12 cellular contexts compared by ENCODE assay signal in the genomic region with DNA sequence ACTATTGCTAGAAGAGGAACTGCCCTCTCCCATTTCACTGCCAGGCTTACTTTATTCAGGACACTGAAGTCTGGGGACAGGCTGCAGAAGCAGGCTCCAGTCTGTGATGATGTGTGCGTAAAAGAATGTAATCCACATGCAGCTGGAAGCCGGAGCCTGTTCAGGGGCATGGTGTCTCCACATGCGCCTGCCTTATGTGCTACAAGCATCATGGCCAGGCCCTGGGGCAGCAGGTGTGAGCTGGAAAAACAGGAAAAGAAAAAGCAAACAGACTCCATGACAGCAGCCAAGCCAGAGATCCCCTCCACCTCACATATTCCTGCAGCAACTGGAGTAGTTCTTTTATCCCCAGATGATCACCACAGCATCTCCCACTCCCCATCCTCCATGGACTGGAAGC. TPM values are rescaled to one million over a fixed set of nuclear protein-coding genes. Genes with fewer than 3 reads are reported as not detected.
DNase-seq lines count a peak whose midpoint lies in the region; ATAC-seq, FAIRE-seq and TF ChIP-seq lines count a peak whose summit lies in the region.
"Had no signal": no experiment of that assay in that cellular context is flagged by ENCODE, and none has a peak within 500 bp of the region (broad histone marks: within the 10 kb centered on the region; RNA-seq: fewer than 3 reads in every experiment).

No MANE protein-coding gene starts in this region.

- H3K36me3 ChIP-seq in MG63 (no peaks in the 10 kb centered on the region), bronchial epithelial cell (ENCODE audit: control insufficient read depth, insufficient read depth, low read length) (peaks cover 4% of the 10 kb centered on the region), left lung (no peaks in the 10 kb centered on the region)

- FAIRE-seq in bronchial epithelial cell (lab: Jason Lieb, UNC): peak; percentile 18

- H3K27me3 ChIP-seq in MG63 (no peaks in the 10 kb centered on the region), bronchial epithelial cell (ENCODE audit: control insufficient read depth, insufficient read depth, low read length) (no peaks in the 10 kb centered on the region), left lung (no peaks in the 10 kb centered on the region)

- H3K9me3 ChIP-seq in MG63 (no peaks in the 10 kb centered on the region), left lung (no peaks in the 10 kb centered on the region)

- peak; percentile 85 for DNase-seq in AG08396 (ENCODE audit: low spot score)
- DNase-seq in MG63: peak; percentile 82
- DNase-seq in bronchial epithelial cell (ENCODE audit: low read depth): peak; percentile 86
- no peak for DNase-seq in left lung
- DNase-seq in stimulated activated naive CD8-positive, alpha-beta T cell treated with anti-CD3 and anti-CD28 coated beads, Interleukin-15, Interleukin-2, amounts not matched to agents 100 U/mL and 50 U/mL, for 24 hours: no peak
- no peak for DNase-seq in pons (ENCODE audit: low spot score)
- no peak for DNase-seq in NCI-H187 (lab: John Stamatoyannopoulos, UW)
- DNase-seq: activated CD4-positive, alpha-beta T cell treated with anti-CD3 and anti-CD28 coated beads for 48 hours; CD4-positive, alpha-beta memory T cell; natural killer cell; NCI-H345 had no signal

- H3K27ac ChIP-seq in left lung: no peak overlapping the region

- ATAC-seq in left lung (peak; percentile 65), HG02885 (IDR thresholded peaks at IDR 0.05; ENCODE audit: poor library complexity, unreplicated experiment) (no peak)
- no peak for ATAC-seq in stimulated activated naive CD8-positive, alpha-beta T cell treated with anti-CD3 and anti-CD28 coated beads, Interleukin-15, Interleukin-2, amounts not matched to agents 100 U/mL and 50 U/mL, for 24 hours
- ATAC-seq: natural killer cell had no signal

- H3K4me3 ChIP-seq in MG63: no peak overlapping the region
- no peak overlapping the region for H3K4me3 ChIP-seq in bronchial epithelial cell (ENCODE audit: low read depth, low read length)
- no peak overlapping the region for H3K4me3 ChIP-seq in left lung

- TF ChIP-seq CTCF in bronchial epithelial cell (IDR thresholded peaks at IDR 0.05; ENCODE audit: insufficient read depth, low read length, severe bottlenecking) (no peak), left lung (IDR thresholded peaks at IDR 0.05) (no peak)

- intact Hi-C loops in left lung (cut with DNase I): no loop called here

- no peaks in the 10 kb centered on the region for H3K4me1 ChIP-seq in left lung

RNA-seq across cellular contexts. Expression of a gene that starts 33.4 kb away (rescaled TPM):
- total RNA-seq in MG63 (2014; rRNA removed; shearing (Covaris generic); ENCODE audit: low replicate concordance): 71.0 and 92.8 TPM in 2 replicates
- total RNA-seq in bronchial epithelial cell (99.7 and 105 TPM in 2 replicates), left lung (10 to 100 TPM; 79.1 to 86.3 TPM)

RNA-seq across cellular contexts. Expression of a gene that starts 42.9 kb away (rescaled TPM):
- total RNA-seq in MG63 (2014; rRNA removed; shearing (Covaris generic); ENCODE audit: low replicate concordance): 59.8 and 92.5 TPM in 2 replicates
- total RNA-seq in bronchial epithelial cell: 63.2 and 97.1 TPM in 2 replicates
- 10 to 100 TPM; 32.9 to 44.2 TPM for total RNA-seq in left lung

Comparison
In these comparisons a context has a peak if more than half of its experiments do, and no peak if none do; other contexts are left out.
1. DNase-seq: peak in AG08396 (single experiment), MG63 (single experiment) and bronchial epithelial cell (single experiment); none in left lung (0 of 2), stimulated activated naive CD8-positive, alpha-beta T cell treated with anti-CD3 and anti-CD28 coated beads, Interleukin-15, Interleukin-2, amounts not matched to agents 100 U/mL and 50 U/mL, for 24 hours (single experiment), pons (single experiment) and NCI-H187 (0 of 2).